In genomic region chr2:38301969-38302702, GRCh38 we compare ENCODE assay signal across 17 cellular contexts.
DNase-seq lines count a peak whose midpoint lies in the region; ATAC-seq, FAIRE-seq and TF ChIP-seq lines count a peak whose summit lies in the region.
"Had no signal": no experiment of that assay in that cellular context is flagged by ENCODE, and none has a peak within 500 bp of the region (broad histone marks: within the 10 kb centered on the region; RNA-seq: fewer than 3 reads in every experiment).

No MANE protein-coding gene starts in this region.

- peaks cover 57% of the 10 kb centered on the region for H3K4me1 Mint-ChIP-seq in CD4-positive, alpha-beta T cell (ENCODE audit: low read depth)

- no peaks in the 10 kb centered on the region for H3K27me3 Mint-ChIP-seq in CD4-positive, alpha-beta T cell

- H3K27ac ChIP-seq in CD4-positive, alpha-beta T cell (ENCODE audit: low read depth, low read length), result no peak overlapping the region
- H3K27ac ChIP-seq in Panc1 (ENCODE audit: low read length) (no peak overlapping the region), heart left ventricle (no peak overlapping the region)
- H3K27ac ChIP-seq: stomach had no signal

- peaks cover 20% of the 10 kb centered on the region for H3K36me3 ChIP-seq in Panc1 (ENCODE audit: control insufficient read depth, insufficient read depth, low read length)
- peaks cover 0 to 86% (median 69%) of the 10 kb centered on the region in 9 donors for H3K36me3 ChIP-seq in heart left ventricle
- H3K36me3 ChIP-seq in BE2C, result peaks cover 61% of the 10 kb centered on the region

- no peaks in the 10 kb centered on the region for H3K27me3 ChIP-seq in CD4-positive, alpha-beta T cell (ENCODE audit: control insufficient read depth, insufficient read depth, low read length)
- H3K27me3 ChIP-seq in Panc1 (ENCODE audit: control insufficient read depth, insufficient read depth, low read length) (no peaks in the 10 kb centered on the region), heart left ventricle (no peaks in the 10 kb centered on the region), BE2C (no peaks in the 10 kb centered on the region)
- H3K27me3 ChIP-seq: stomach had no signal

- BruUV-seq in Panc1 (replicated peaks; lab: Mats Ljungman, UMichigan), result no TSS peak

- no peaks in the 10 kb centered on the region for H3K9me3 Mint-ChIP-seq in CD4-positive, alpha-beta T cell

- no peak for FAIRE-seq in GM12892 (lab: Jason Lieb, UNC)
- FAIRE-seq: TTC549 had no signal

- intact Hi-C loops in CD4-positive, alpha-beta T cell (cut with DNase I, micrococcal nuclease), result no loop called here
- intact Hi-C loops in Panc1 (cut with micrococcal nuclease; ENCODE audit: unreplicated experiment) (no loop called here), heart left ventricle (cut with DNase I) (no loop called here)

- POLR2A ChIA-PET in CD4-positive, alpha-beta T cell (lab: Charles Lee), result no interaction called here
- POLR2A ChIA-PET in Panc1 (lab: Charles Lee), result no interaction called here

- CTCF ChIA-PET in CD4-positive, alpha-beta T cell (lab: Charles Lee), result no interaction called here
- CTCF ChIA-PET in Panc1 (lab: Charles Lee), result no interaction called here

- peaks cover 91% of the 10 kb centered on the region for H3K36me3 Mint-ChIP-seq in CD4-positive, alpha-beta T cell (ENCODE audit: low read depth)

- no peak for TF ChIP-seq POLR2A in heart left ventricle (IDR thresholded peaks at IDR 0.05)
- no peak for TF ChIP-seq POLR2A in GM12892 (IDR thresholded peaks at IDR 0.05; ENCODE audit: low read depth, low read length)

- no peak for DNase-seq in CD4-positive, alpha-beta T cell
- no peak for DNase-seq in Panc1 (ENCODE audit: low read depth, low spot score)
- DNase-seq in heart left ventricle, result no peak
- DNase-seq in GM12892 (ENCODE audit: insufficient read length), result no peak
- DNase-seq in NCI-H82 treated with DMSO at 0.1 percent for 48 hours (lab: John Stamatoyannopoulos, UW; ENCODE audit: unreplicated experiment), result no peak
- DNase-seq in BE2C, result no peak
- DNase-seq: amniotic stem cell; DND-41; NCI-H1092; NCI-H446 treated with DMSO at 0.1 percent for 48 hours; retina; SHP77; stimulated activated CD4-positive, alpha-beta T cell treated with anti-CD3 and anti-CD28 coated beads, Interleukin-4, amount 100 ng/mL, for 4 hours had no signal

- no peak for ATAC-seq in CD4-positive, alpha-beta T cell (ENCODE audit: poor library complexity)
- peak; percentile 23 for ATAC-seq in GM21717 (IDR thresholded peaks at IDR 0.05; ENCODE audit: unreplicated experiment)
- ATAC-seq in Panc1, result 0 out of 2 replicates have a peak, but pooled peaks have one; percentile 21
- ATAC-seq in heart left ventricle, result peak in 3 of 4 donors; percentile 17 to 45 (median 22)
- no peak for ATAC-seq in HG03097 (IDR thresholded peaks at IDR 0.05; ENCODE audit: low FRiP score, unreplicated experiment)

- TF ChIP-seq CTCF in CD4-positive, alpha-beta T cell (IDR thresholded peaks at IDR 0.05), result no peak
- TF ChIP-seq CTCF in Panc1 (IDR thresholded peaks at IDR 0.05) (no peak), heart left ventricle (IDR thresholded peaks at IDR 0.05) (no peak), BE2C (IDR thresholded peaks at IDR 0.05; ENCODE audit: low read depth, low read length) (no peak)

- H3K9me3 ChIP-seq in CD4-positive, alpha-beta T cell (ENCODE audit: control insufficient read depth, low read length), result no peaks in the 10 kb centered on the region
- H3K9me3 ChIP-seq in Panc1 (ENCODE audit: control insufficient read depth, insufficient read depth, low read depth, low read length) (no peaks in the 10 kb centered on the region), heart left ventricle (no peaks in the 10 kb centered on the region), BE2C (no peaks in the 10 kb centered on the region)
- H3K9me3 ChIP-seq: stomach had no signal

- H3K4me3 ChIP-seq in Panc1 (ENCODE audit: low read depth in 2 of 2, low read length in 2 of 2), result no peak overlapping the region
- no peak overlapping the region for H3K4me3 ChIP-seq in heart left ventricle
- H3K4me3 ChIP-seq in BE2C (ENCODE audit: low read depth, low read length), result no peak overlapping the region
- H3K4me3 ChIP-seq: stomach had no signal

- in situ Hi-C loops in Panc1 (cut with HindIII; ENCODE audit: low pct_unique_long_range_greater_than_20kb, low sequenced_read_pairs), result no loop called here

- WGBS in heart left ventricle, 4 donors, result 90 to 100% (median 93%) methylated on average over 2 to 3 of the region's 3 CpGs

- H3K4me1 ChIP-seq in Panc1 (ENCODE audit: control insufficient read depth, insufficient read depth, low read length), result no peaks in the 10 kb centered on the region
- H3K4me1 ChIP-seq in heart left ventricle, result peaks cover 0 to 17% (median 0%) of the 10 kb centered on the region in 12 donors
- no peaks in the 10 kb centered on the region for H3K4me1 ChIP-seq in BE2C

- no peak overlapping the region for H3K4me3 Mint-ChIP-seq in CD4-positive, alpha-beta T cell

- H3K27ac Mint-ChIP-seq in CD4-positive, alpha-beta T cell, result peak overlapping the region; percentile 3

Comparison
In these comparisons a context has a peak if more than half of its experiments do, and no peak if none do; other contexts are left out.
1. ATAC-seq: peak in GM21717 (single experiment), Panc1 (single experiment) and heart left ventricle (3 of 4); none in CD4-positive, alpha-beta T cell (single experiment) and HG03097 (single experiment).